8 cellular contexts compared by ENCODE assay signal in the genomic region with DNA sequence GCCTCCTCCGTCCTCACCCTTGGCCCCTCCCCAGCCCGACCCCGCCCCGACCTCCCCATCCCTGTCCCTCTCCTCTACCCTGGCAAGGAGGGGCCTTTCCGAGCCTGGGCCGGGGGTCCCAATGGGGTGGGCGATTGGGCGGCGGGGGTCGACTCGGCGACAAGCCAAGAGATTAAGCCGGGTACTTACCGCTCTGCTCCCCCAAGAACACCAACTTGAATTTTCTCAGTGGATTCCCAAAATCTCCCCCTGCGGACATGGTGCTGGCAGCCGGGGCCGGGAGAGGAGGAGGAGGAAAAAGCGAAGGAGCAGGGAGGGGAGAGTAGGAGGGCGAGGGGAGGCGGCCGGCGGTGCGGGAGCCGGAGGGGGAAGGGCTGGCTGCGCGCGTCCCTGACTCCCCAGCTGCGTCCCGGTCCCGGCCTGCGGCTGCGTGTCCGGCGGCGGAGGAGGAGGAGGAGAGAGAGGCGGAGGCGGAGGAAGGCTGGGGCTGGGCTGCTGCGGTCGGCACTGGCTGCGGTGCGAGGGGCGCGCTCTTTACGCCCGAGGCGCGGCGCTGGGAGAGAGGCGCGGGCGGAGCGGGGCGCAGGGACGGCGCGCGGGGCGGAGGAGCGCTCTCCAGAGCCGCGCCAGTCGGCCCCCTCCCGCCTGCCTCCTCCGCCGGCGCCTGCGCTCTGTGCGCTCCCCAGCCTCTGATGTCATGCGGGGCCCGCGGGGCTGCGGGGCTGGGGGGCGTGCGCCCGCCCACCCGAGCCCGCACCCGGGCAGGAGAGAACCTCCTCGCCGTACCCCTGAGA. TPM values are rescaled to one million over a fixed set of nuclear protein-coding genes. Genes with fewer than 3 reads are reported as not detected.
DNase-seq lines count a peak whose midpoint lies in the region; ATAC-seq and TF ChIP-seq lines count a peak whose summit lies in the region.

A gene (minus strand): TSS at position 675 of the 794 bp plus-strand sequence. CDS start 416 bp downstream, at position 259.

- peaks cover 66% of the 10 kb centered on the region for H3K27me3 Mint-ChIP-seq in CD4-positive, alpha-beta T cell

- peaks cover 41% of the 10 kb centered on the region for H3K27me3 ChIP-seq in CD4-positive, alpha-beta T cell (ENCODE audit: control insufficient read depth, insufficient read depth, low read length)
- H3K27me3 ChIP-seq in H7 (ENCODE audit: control insufficient read depth, insufficient read depth, low read length), result peaks cover 48% of the 10 kb centered on the region
- peaks cover 4% of the 10 kb centered on the region for H3K27me3 ChIP-seq in PC-3 (ENCODE audit: low read length)
- peaks cover 23% of the 10 kb centered on the region for H3K27me3 ChIP-seq in colonic mucosa

- H3K4me1 ChIP-seq in PC-3 (ENCODE audit: insufficient read depth, low read length), result peaks cover 4% of the 10 kb centered on the region; the same call in 1 of the 2 replicates
- H3K4me1 ChIP-seq in colonic mucosa, result peaks cover 6% of the 10 kb centered on the region

- H4K20me1 ChIP-seq in PC-3 (ENCODE audit: low read length), result no peaks in the 10 kb centered on the region

- no peak for TF ChIP-seq CTCF in CD4-positive, alpha-beta T cell (IDR thresholded peaks at IDR 0.05)
- TF ChIP-seq CTCF in PC-3 (conservative IDR thresholded peaks at IDR 0.05; ENCODE audit: low read depth, low read length) (no peak), colonic mucosa (IDR thresholded peaks at IDR 0.05) (no peak)

- no peaks in the 10 kb centered on the region for H3K9me3 ChIP-seq in CD4-positive, alpha-beta T cell (ENCODE audit: control insufficient read depth, low read length)
- H3K9me3 ChIP-seq in PC-3 (ENCODE audit: low read length) (no peaks in the 10 kb centered on the region), colonic mucosa (no peaks in the 10 kb centered on the region)

- H2AFZ ChIP-seq in PC-3 (ENCODE audit: low read length), result peak within 1 kb of the TSS; percentile 80

- no peak within 1 kb of the TSS for H3K27ac Mint-ChIP-seq in CD4-positive, alpha-beta T cell
- H3K27ac Mint-ChIP-seq in stimulated activated effector memory CD8-positive, alpha-beta T cell treated with anti-CD3 and anti-CD28 coated beads, Interleukin-12 subunit alpha, Interleukin-12 subunit beta, amount 100 ng/mL, for 72 hours, result peak within 1 kb of the TSS; percentile 77

- POLR2A ChIA-PET in CD4-positive, alpha-beta T cell (lab: Charles Lee), result no interaction called here
- POLR2A ChIA-PET in PC-3 (lab: Charles Lee; ENCODE audit: unreplicated experiment), result no interaction called here

- H3K9ac ChIP-seq in PC-3 (ENCODE audit: low read length) (no peak within 1 kb of the TSS), colonic mucosa (ENCODE audit: low read depth in 2 of 2, low read length in 2 of 2) (peak within 1 kb of the TSS in 1 of 2 donors; percentile 59)

- no peaks in the 10 kb centered on the region for H3K36me3 Mint-ChIP-seq in CD4-positive, alpha-beta T cell (ENCODE audit: low read depth)
- H3K36me3 Mint-ChIP-seq in stimulated activated effector memory CD8-positive, alpha-beta T cell treated with anti-CD3 and anti-CD28 coated beads, Interleukin-12 subunit alpha, Interleukin-12 subunit beta, amount 100 ng/mL, for 72 hours, result no peaks in the 10 kb centered on the region

- H3K4me1 Mint-ChIP-seq in CD4-positive, alpha-beta T cell (ENCODE audit: low read depth), result no peaks in the 10 kb centered on the region
- peaks cover 24% of the 10 kb centered on the region for H3K4me1 Mint-ChIP-seq in stimulated activated effector memory CD8-positive, alpha-beta T cell treated with anti-CD3 and anti-CD28 coated beads, Interleukin-12 subunit alpha, Interleukin-12 subunit beta, amount 100 ng/mL, for 72 hours

- H3F3A ChIP-seq in PC-3 (ENCODE audit: low read length, unreplicated experiment), result no peaks in the 10 kb centered on the region

- peak within 1 kb of the TSS; percentile 94 for H3K4me2 ChIP-seq in PC-3 (ENCODE audit: low read length)

- intact Hi-C loops in CD4-positive, alpha-beta T cell (cut with DNase I, micrococcal nuclease), result no loop called here
- intact Hi-C loops in PC-3 (cut with micrococcal nuclease) (no loop called here), colonic mucosa (cut with DNase I) (no loop called here)

- H3K9me3 Mint-ChIP-seq in CD4-positive, alpha-beta T cell, result no peaks in the 10 kb centered on the region
- no peaks in the 10 kb centered on the region for H3K9me3 Mint-ChIP-seq in stimulated activated effector memory CD8-positive, alpha-beta T cell treated with anti-CD3 and anti-CD28 coated beads, Interleukin-12 subunit alpha, Interleukin-12 subunit beta, amount 100 ng/mL, for 72 hours

- H3K4me3 Mint-ChIP-seq in CD4-positive, alpha-beta T cell, result peak within 1 kb of the TSS; percentile 46
- H3K4me3 Mint-ChIP-seq in stimulated activated effector memory CD8-positive, alpha-beta T cell treated with anti-CD3 and anti-CD28 coated beads, Interleukin-12 subunit alpha, Interleukin-12 subunit beta, amount 100 ng/mL, for 72 hours, result peak within 1 kb of the TSS; percentile 74

- CTCF ChIA-PET in CD4-positive, alpha-beta T cell (lab: Charles Lee), result no interaction called here
- CTCF ChIA-PET in PC-3 (lab: Charles Lee), result interaction anchor here (0.6 kb wide), 1 partner anchor 61 kb away, joined by 3 read pairs; no protein-coding TSS in a partner anchor

- no peak for DNase-seq in CD4-positive, alpha-beta T cell
- peak; percentile 95 for DNase-seq in H7
- DNase-seq in PC-3, result no peak
- DNase-seq in colonic mucosa, result no peak
- peak; percentile 48 for DNase-seq in kidney tubule cell (ENCODE audit: low spot score)
- DNase-seq in stimulated activated effector memory CD8-positive, alpha-beta T cell treated with anti-CD3 and anti-CD28 coated beads, Interleukin-12 subunit alpha, Interleukin-12 subunit beta, amount 100 ng/mL, for 72 hours (ENCODE audit: low spot score in 2 of 2), result no peak
- DNase-seq in CD1c-positive myeloid dendritic cell (ENCODE audit: extremely low spot score), result no peak
- no peak for DNase-seq in SKM-1 treated with dmso at 0.1 percent for 144 hours (lab: John Stamatoyannopoulos, UW; ENCODE audit: unreplicated experiment)

- no peak for ATAC-seq in CD4-positive, alpha-beta T cell (ENCODE audit: poor library complexity)
- ATAC-seq in PC-3, result peak; percentile 82
- ATAC-seq in stimulated activated effector memory CD8-positive, alpha-beta T cell treated with anti-CD3 and anti-CD28 coated beads, Interleukin-12 subunit alpha, Interleukin-12 subunit beta, amount 100 ng/mL, for 72 hours, result peak; percentile 85

- no TSS peak for BruUV-seq in PC-3 (replicated peaks; lab: Mats Ljungman, UMichigan)

- H3K36me3 ChIP-seq in H7 (replicated peaks; ENCODE audit: control insufficient read depth, insufficient read depth, low read length) (no peaks in the 10 kb centered on the region), PC-3 (ENCODE audit: low read depth, low read length) (no peaks in the 10 kb centered on the region), colonic mucosa (no peaks in the 10 kb centered on the region)

- H3K4me3 ChIP-seq in H7 (ENCODE audit: insufficient read depth, low read depth, low read length) (peak within 1 kb of the TSS; percentile 70), PC-3 (ENCODE audit: low read length) (peak within 1 kb of the TSS; percentile 74), colonic mucosa (peak within 1 kb of the TSS; percentile 47)

- H3K9me2 ChIP-seq in PC-3 (replicated peaks; ENCODE audit: low read length), result no peaks in the 10 kb centered on the region

- no peak within 1 kb of the TSS for H3K27ac ChIP-seq in CD4-positive, alpha-beta T cell (ENCODE audit: low read depth, low read length)
- no peak within 1 kb of the TSS for H3K27ac ChIP-seq in PC-3 (ENCODE audit: low read length)
- no peak within 1 kb of the TSS for H3K27ac ChIP-seq in colonic mucosa

- no peaks in the 10 kb centered on the region for H3K79me2 ChIP-seq in PC-3 (ENCODE audit: low read length)

RNA-seq across cellular contexts. Expression of the gene that starts here (rescaled TPM):
- not detected for total RNA-seq in CD4-positive, alpha-beta T cell
- total RNA-seq in H7 (2014; rRNA removed; shearing (Covaris generic)), result 1.2 and 2.4 TPM in 2 replicates
- total RNA-seq in PC-3 (2014; rRNA removed) (0.22 and 0.75 TPM in 2 replicates), colonic mucosa (1 to 10 TPM; 2.6 to 5.6 TPM)

Comparison
In these comparisons a context has a peak if more than half of its experiments do, and no peak if none do; other contexts are left out.
1. Peak in ATAC-seq, H3K4me3 ChIP-seq and H3K4me2 ChIP-seq in PC-3; RNA of the gene not detected or under 1 TPM.
2. DNase-seq: peak in H7 (single experiment) and kidney tubule cell (single experiment); none in CD4-positive, alpha-beta T cell (0 of 10), PC-3 (single experiment), colonic mucosa (single experiment), stimulated activated effector memory CD8-positive, alpha-beta T cell treated with anti-CD3 and anti-CD28 coated beads, Interleukin-12 subunit alpha, Interleukin-12 subunit beta, amount 100 ng/mL, for 72 hours (0 of 2), CD1c-positive myeloid dendritic cell (single experiment) and SKM-1 treated with dmso at 0.1 percent for 144 hours (single experiment).
3. Peak in every context shown above with its lines, with median percentiles within 50 percentile points of each other: H3K4me3 ChIP-seq.